Comparison of ENCODE assay signal across 8 cellular contexts in the genomic region with DNA sequence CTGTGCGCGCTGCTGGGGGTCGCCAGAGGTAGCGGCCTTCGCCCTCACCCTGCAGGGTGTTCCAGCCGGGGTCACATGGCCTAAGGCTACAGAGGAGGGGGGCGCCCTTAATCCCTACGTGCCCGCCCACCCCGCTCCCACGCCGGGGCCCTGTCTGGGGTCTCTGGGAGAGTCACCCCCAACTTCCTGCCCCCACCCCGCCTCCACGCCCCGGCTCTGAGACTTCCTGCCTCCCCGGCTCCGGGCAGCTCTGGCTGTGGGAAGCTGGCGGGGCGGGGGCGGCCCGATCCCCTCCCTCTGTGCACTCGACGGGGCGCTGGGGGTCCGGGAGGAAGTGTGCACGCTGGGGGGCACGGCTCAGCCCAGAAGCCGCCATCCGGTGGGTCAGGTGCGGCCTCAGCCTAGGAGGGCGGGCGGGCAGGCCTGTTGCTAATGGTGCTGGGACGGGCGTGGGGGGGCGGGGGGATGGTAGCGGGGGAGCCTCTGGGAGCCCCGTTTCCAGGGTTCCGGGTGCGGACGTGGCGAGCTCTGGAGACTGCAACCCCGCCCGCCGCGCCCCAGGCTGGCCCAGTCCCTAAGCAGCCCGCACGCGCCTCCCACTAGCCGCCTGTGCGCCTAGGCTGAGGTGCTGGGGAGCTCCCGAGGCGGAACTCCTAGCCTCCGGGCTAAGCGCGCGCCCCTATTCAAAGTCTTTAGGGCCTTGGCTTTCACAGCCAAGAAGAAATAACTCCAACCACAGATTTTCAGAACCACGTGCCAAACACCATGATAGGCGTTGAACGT.
DNase-seq lines count a peak whose midpoint lies in the region; ATAC-seq and TF ChIP-seq lines count a peak whose summit lies in the region.

No MANE protein-coding gene starts in this region.

- no peak overlapping the region for H2AFZ ChIP-seq in OCI-LY1 (ENCODE audit: low read length)

- DNase-seq in Caco-2, result peak; percentile 23 to 61
- peak in 1 of 10 donors; percentile 47 for DNase-seq in dorsolateral prefrontal cortex
- DNase-seq in SIG-M5 treated with dmso at 0.1 percent for 504 hours (lab: John Stamatoyannopoulos, UW; ENCODE audit: unreplicated experiment), result no peak
- no peak for DNase-seq in effector CD4-positive, alpha-beta T cell

- peak overlapping the region; percentile 66 for H3K4me2 ChIP-seq in OCI-LY1 (ENCODE audit: low read length)

- TF ChIP-seq CTCF in Caco-2 (IDR thresholded peaks at IDR 0.05; ENCODE audit: insufficient read depth in 1 of 2, low read depth in 1 of 2, low read length in 1 of 2, severe bottlenecking in 1 of 2, unreplicated experiment in 1 of 2) (no peak), OCI-LY1 (IDR thresholded peaks at IDR 0.05; ENCODE audit: low read length) (no peak), dorsolateral prefrontal cortex (IDR thresholded peaks at IDR 0.05 in 54 of 56, conservative IDR thresholded peaks at IDR 0.05 in 2 of 56; ENCODE audit: low read depth in 1 of 56, partially characterized antibody in 56 of 56) (no peak)

- H3K4me3 ChIP-seq in Caco-2 (ENCODE audit: low read depth, low read length) (peak overlapping the region; percentile 53), OCI-LY1 (ENCODE audit: low read depth, low read length, poor library complexity, severe bottlenecking) (peak overlapping the region; percentile 67), dorsolateral prefrontal cortex (peak overlapping the region; percentile 16 to 78 (median 53)), mucosa of rectum (ENCODE audit: low read length in 2 of 2) (peak overlapping the region; percentile 3 to 43)

- peak overlapping the region; percentile 94 for H3K27ac ChIP-seq in OCI-LY1 (ENCODE audit: low read depth, low read length, poor library complexity, severe bottlenecking)
- peak overlapping the region; percentile 58 to 98 (median 95) for H3K27ac ChIP-seq in dorsolateral prefrontal cortex
- H3K27ac ChIP-seq in mucosa of rectum (ENCODE audit: low read depth in 2 of 2, low read length in 2 of 2), result peak overlapping the region; percentile 58

- H3K9me3 Mint-ChIP-seq in Caco-2 (ENCODE audit: unreplicated experiment), result no peaks in the 10 kb centered on the region

- H3K27ac Mint-ChIP-seq in Caco-2 (ENCODE audit: unreplicated experiment), result peak overlapping the region; percentile 88

- POLR2A ChIA-PET in Caco-2 (lab: Charles Lee), result interaction anchor here (2.1 to 3.4 kb wide), 2 partner anchors 9 to 62 kb away, joined by 15 to 57 read pairs; partner anchors contain the start of gene CXXC5

- BruUV-seq in Caco-2 (replicated peaks; lab: Mats Ljungman, UMichigan), result TSS peak; percentile 64

- peak overlapping the region; percentile 75 for H3K4me3 Mint-ChIP-seq in Caco-2 (ENCODE audit: unreplicated experiment)

- no peaks in the 10 kb centered on the region for H4K20me1 ChIP-seq in OCI-LY1 (ENCODE audit: insufficient read depth, low read length)

- intact Hi-C loops in Caco-2 (cut with micrococcal nuclease; ENCODE audit: unreplicated experiment), result loop anchor here (1.0 to 2.0 kb wide), 2 partner anchors 8 to 37 kb away; no protein-coding TSS in a partner anchor
- intact Hi-C loops in dorsolateral prefrontal cortex (cut with DNase I), result loop anchor here (2.0 to 5.0 kb wide), 4 partner anchors 13 to 55 kb away; no protein-coding TSS in a partner anchor

- H3F3A ChIP-seq in OCI-LY1 (ENCODE audit: insufficient read depth, low read length), result peaks cover 6% of the 10 kb centered on the region; the same call in 1 of the 2 replicates

- no peaks in the 10 kb centered on the region for H3K9me2 ChIP-seq in OCI-LY1 (ENCODE audit: low read depth, low read length)

- CTCF ChIA-PET in Caco-2 (lab: Charles Lee), result interaction anchor here (0.9 to 3.0 kb wide), 4 partner anchors 9 to 74 kb away, joined by 3 to 37 read pairs (median 6); no protein-coding TSS in a partner anchor

- no peaks in the 10 kb centered on the region for H3K27me3 ChIP-seq in Caco-2 (replicated peaks; ENCODE audit: control insufficient read depth, insufficient read depth, low read length)
- H3K27me3 ChIP-seq in OCI-LY1 (ENCODE audit: insufficient read depth, low read length), result no peaks in the 10 kb centered on the region; the same call in 1 of the 2 replicates
- no peaks in the 10 kb centered on the region for H3K27me3 ChIP-seq in dorsolateral prefrontal cortex
- H3K27me3 ChIP-seq in mucosa of rectum (ENCODE audit: control insufficient read depth in 2 of 2, insufficient read depth in 2 of 2, low read length in 2 of 2), result peaks cover 14 to 23% of the 10 kb centered on the region in 2 donors

- peaks cover 15% of the 10 kb centered on the region for H3K36me3 Mint-ChIP-seq in Caco-2 (ENCODE audit: insufficient read depth, unreplicated experiment)

- H3K27me3 Mint-ChIP-seq in Caco-2 (ENCODE audit: insufficient read depth, unreplicated experiment), result no peaks in the 10 kb centered on the region

- peaks cover 23% of the 10 kb centered on the region for H3K4me1 Mint-ChIP-seq in Caco-2 (ENCODE audit: low read depth, unreplicated experiment)

- H3K9me3 ChIP-seq in Caco-2 (no peaks in the 10 kb centered on the region), OCI-LY1 (ENCODE audit: low read length) (no peaks in the 10 kb centered on the region), mucosa of rectum (ENCODE audit: control insufficient read depth in 2 of 2, low read length in 2 of 2) (no peaks in the 10 kb centered on the region)

- H3K4me1 ChIP-seq in Caco-2 (peaks cover 39% of the 10 kb centered on the region), OCI-LY1 (ENCODE audit: insufficient read depth, low read length, severe bottlenecking) (peaks cover 56% of the 10 kb centered on the region), mucosa of rectum (ENCODE audit: control insufficient read depth in 2 of 2, insufficient read depth in 2 of 2, low read length in 2 of 2) (peaks cover 18 to 21% of the 10 kb centered on the region in 2 donors)

- ATAC-seq in HG03342 (IDR thresholded peaks at IDR 0.05; ENCODE audit: unreplicated experiment), result no peak
- ATAC-seq in GM21381 (IDR thresholded peaks at IDR 0.05; ENCODE audit: unreplicated experiment), result no peak

- H3K36me3 ChIP-seq in Caco-2 (ENCODE audit: control insufficient read depth, insufficient read depth, low read length), result no peaks in the 10 kb centered on the region
- H3K36me3 ChIP-seq in OCI-LY1 (ENCODE audit: insufficient read depth, low read length), result no peaks in the 10 kb centered on the region
- H3K36me3 ChIP-seq in mucosa of rectum (ENCODE audit: control insufficient read depth in 2 of 2, insufficient read depth in 2 of 2, low read length in 2 of 2), result no peaks in the 10 kb centered on the region

- H3K9ac ChIP-seq in OCI-LY1 (ENCODE audit: low read length) (peak overlapping the region; percentile 70), mucosa of rectum (ENCODE audit: low read depth in 1 of 2, low read length in 2 of 2) (peak overlapping the region in 1 of 2 donors; percentile 1)

- H3K79me2 ChIP-seq in OCI-LY1 (ENCODE audit: insufficient read depth, low read length), result no peaks in the 10 kb centered on the region

Comparison
In these comparisons a context has a peak if more than half of its experiments do, and no peak if none do; other contexts are left out.
1. DNase-seq: peak in Caco-2 (2 of 2); none in SIG-M5 treated with dmso at 0.1 percent for 504 hours (single experiment) and effector CD4-positive, alpha-beta T cell (single experiment).
2. Peak in every context shown above with its lines, with median percentiles within 50 percentile points of each other: H3K4me3 ChIP-seq and H3K27ac ChIP-seq.